ENCODE assay signal across 13 cellular contexts in genomic region chr1:207128336-207128921, GRCh38. TPM values are rescaled to one million over a fixed set of nuclear protein-coding genes. Genes with fewer than 3 reads are reported as not detected.
DNase-seq lines count a peak whose midpoint lies in the region; ATAC-seq and TF ChIP-seq lines count a peak whose summit lies in the region.
"Had no signal": no experiment of that assay in that cellular context is flagged by ENCODE, and none has a peak within 500 bp of the region (broad histone marks: within the 10 kb centered on the region; RNA-seq: fewer than 3 reads in every experiment).

No MANE protein-coding gene starts in this region.

- POLR2A ChIA-PET in A673 (lab: Charles Lee; ENCODE audit: low non-redundant PET): no interaction called here

- H3K27ac Mint-ChIP-seq in activated T-cell treated with anti-CD3 and anti-CD28 coated beads, Interleukin-2, amount 50 U/mL, for 72 hours: no peak overlapping the region
- H3K27ac Mint-ChIP-seq: B cell; CD4-positive, alpha-beta T cell had no signal

- no peak for TF ChIP-seq POLR2A in right lobe of liver (IDR thresholded peaks at IDR 0.05)

- H3K36me3 Mint-ChIP-seq in activated T-cell treated with anti-CD3 and anti-CD28 coated beads, Interleukin-2, amount 50 U/mL, for 72 hours (ENCODE audit: insufficient read depth in 2 of 2): peaks cover 12 to 16% of the 10 kb centered on the region in 2 donors

- H3K27me3 ChIP-seq in A673 (replicated peaks; ENCODE audit: insufficient read depth, low read depth, low read length, poor library complexity): peaks cover 26% of the 10 kb centered on the region
- H3K27me3 ChIP-seq in right lobe of liver: no peaks in the 10 kb centered on the region

- intact Hi-C loops in A673 (cut with micrococcal nuclease; ENCODE audit: unreplicated experiment): no loop called here
- intact Hi-C loops in right lobe of liver (cut with DNase I): no loop called here

- H3K4me1 ChIP-seq in A673 (ENCODE audit: insufficient read depth, low read length, poor library complexity, severe bottlenecking) (no peaks in the 10 kb centered on the region), right lobe of liver (peaks cover 0 to 41% (median 5%) of the 10 kb centered on the region in 4 donors)

- H3K4me3 ChIP-seq in A673 (ENCODE audit: low read depth, low read length, poor library complexity, severe bottlenecking): no peak overlapping the region
- H3K4me3 ChIP-seq in right lobe of liver: no peak overlapping the region
- H3K4me3 ChIP-seq: GM23248 had no signal

- ATAC-seq in right lobe of liver: peak; percentile 79 to 84 (median 83)
- no peak for ATAC-seq in activated T-cell treated with anti-CD3 and anti-CD28 coated beads, Interleukin-2, amount 50 U/mL, for 72 hours (replicated peaks in 1 of 2)
- ATAC-seq in GM18907 (IDR thresholded peaks at IDR 0.05; ENCODE audit: unreplicated experiment): no peak
- ATAC-seq: HCT116 had no signal

- H3K9me3 Mint-ChIP-seq in activated T-cell treated with anti-CD3 and anti-CD28 coated beads, Interleukin-2, amount 50 U/mL, for 72 hours: peaks cover 15 to 17% of the 10 kb centered on the region in 2 donors

- H3K4me1 Mint-ChIP-seq in activated T-cell treated with anti-CD3 and anti-CD28 coated beads, Interleukin-2, amount 50 U/mL, for 72 hours (ENCODE audit: low read depth): no peaks in the 10 kb centered on the region
- H3K4me1 Mint-ChIP-seq: B cell had no signal

- no TSS peak for BruUV-seq in A673 (replicated peaks; lab: Mats Ljungman, UMichigan)

- CTCF ChIA-PET in A673 (lab: Charles Lee): no interaction called here

- H3K4me3 Mint-ChIP-seq in activated T-cell treated with anti-CD3 and anti-CD28 coated beads, Interleukin-2, amount 50 U/mL, for 72 hours: no peak overlapping the region
- H3K4me3 Mint-ChIP-seq: B cell; CD4-positive, alpha-beta T cell had no signal

- TF ChIP-seq CTCF in A673 (conservative IDR thresholded peaks at IDR 0.05; ENCODE audit: low read depth, low read length) (no peak), right lobe of liver (IDR thresholded peaks at IDR 0.05) (no peak)

- H3K27me3 Mint-ChIP-seq in activated T-cell treated with anti-CD3 and anti-CD28 coated beads, Interleukin-2, amount 50 U/mL, for 72 hours (ENCODE audit: low read depth): no peaks in the 10 kb centered on the region
- H3K27me3 Mint-ChIP-seq: B cell; CD4-positive, alpha-beta T cell had no signal

- H3K36me3 ChIP-seq in A673 (ENCODE audit: insufficient read depth, low read length, poor library complexity, severe bottlenecking) (no peaks in the 10 kb centered on the region), right lobe of liver (peaks cover 3 to 71% (median 22%) of the 10 kb centered on the region in 4 donors)

- DNase-seq in A673 (ENCODE audit: low spot score): peak; percentile 61
- peak; percentile 9 for DNase-seq in M059J (ENCODE audit: low read depth)
- peak; percentile 14 for DNase-seq in foreskin melanocyte
- no peak for DNase-seq in right lobe of liver
- no peak for DNase-seq in activated T-cell treated with anti-CD3 and anti-CD28 coated beads, Interleukin-2, amount 50 U/mL, for 72 hours
- DNase-seq in NCI-H187 treated with DMSO at 0.1 percent for 48 hours (lab: John Stamatoyannopoulos, UW): no peak
- DNase-seq: C1 segment of cervical spinal cord; CD4-positive, alpha-beta T cell; GM23248 had no signal

- H3K9me3 ChIP-seq in A673 (ENCODE audit: low read depth, low read length, poor library complexity, severe bottlenecking): peaks cover 6% of the 10 kb centered on the region
- no peaks in the 10 kb centered on the region for H3K9me3 ChIP-seq in right lobe of liver

- no peak overlapping the region for H3K27ac ChIP-seq in A673 (ENCODE audit: low read depth, low read length, poor library complexity, severe bottlenecking)
- H3K27ac ChIP-seq in right lobe of liver: peak overlapping the region; percentile 55 to 81 (median 59)
- H3K27ac ChIP-seq: GM23248 had no signal

RNA-seq across cellular contexts. Expression of gene C4BPA, which starts 24.4 kb away (rescaled TPM):
- total RNA-seq in A673 (2021) (not detected in 2 replicates), right lobe of liver (1,000 to 10,000 TPM in 3 of 6 experiments, 100 to 1,000 TPM in 3; 746 to 1,325 (median 959) TPM)
- total RNA-seq in M059J (2014; rRNA removed; shearing (Covaris generic)): 0.10 TPM in 1 of 2 replicates, not detected in the other
- total RNA-seq in activated T-cell treated with anti-CD3 and anti-CD28 coated beads, Interleukin-2, amount 50 U/mL, for 72 hours: not detected
- total RNA-seq: A172; B cell; CD4-positive, alpha-beta T cell; GM23248 had no signal

RNA-seq across cellular contexts. Expression of gene C4BPB, which starts 39.8 kb away (rescaled TPM):
- total RNA-seq in A673 (2021): not detected in 2 replicates
- total RNA-seq in M059J (2014; rRNA removed; shearing (Covaris generic)): not detected in 2 replicates
- 100 to 1,000 TPM; 156 to 328 (median 226) TPM for total RNA-seq in right lobe of liver
- total RNA-seq in activated T-cell treated with anti-CD3 and anti-CD28 coated beads, Interleukin-2, amount 50 U/mL, for 72 hours: 1 to 10 TPM; 2.6 to 7.4 TPM
- total RNA-seq: B cell, GM23248 had no signal

Comparison
In these comparisons a context has a peak if more than half of its experiments do, and no peak if none do; other contexts are left out.
1. DNase-seq: peak in A673 (single experiment), M059J (single experiment) and foreskin melanocyte (single experiment); none in right lobe of liver (0 of 3), activated T-cell treated with anti-CD3 and anti-CD28 coated beads, Interleukin-2, amount 50 U/mL, for 72 hours (0 of 2) and NCI-H187 treated with DMSO at 0.1 percent for 48 hours (single experiment).
2. ATAC-seq: peak in right lobe of liver (4 of 4); none in activated T-cell treated with anti-CD3 and anti-CD28 coated beads, Interleukin-2, amount 50 U/mL, for 72 hours (0 of 2) and GM18907 (single experiment).
3. RNA of gene C4BPA, which starts 24.4 kb away (total RNA-seq): 746 to 1,325 TPM in right lobe of liver; 0.10 TPM in M059J, not detected in A673 and not detected in activated T-cell treated with anti-CD3 and anti-CD28 coated beads, Interleukin-2, amount 50 U/mL, for 72 hours; every median in the first group is over 100 times any median in the second.
4. RNA of gene C4BPB, which starts 39.8 kb away (total RNA-seq): 156 to 328 TPM in right lobe of liver; 2.6 to 7.4 TPM in activated T-cell treated with anti-CD3 and anti-CD28 coated beads, Interleukin-2, amount 50 U/mL, for 72 hours, not detected in M059J and not detected in A673; every median in the first group is over 10 times any median in the second.